Comparison of ENCODE assay signal across 1 cellular context in the genomic region with DNA sequence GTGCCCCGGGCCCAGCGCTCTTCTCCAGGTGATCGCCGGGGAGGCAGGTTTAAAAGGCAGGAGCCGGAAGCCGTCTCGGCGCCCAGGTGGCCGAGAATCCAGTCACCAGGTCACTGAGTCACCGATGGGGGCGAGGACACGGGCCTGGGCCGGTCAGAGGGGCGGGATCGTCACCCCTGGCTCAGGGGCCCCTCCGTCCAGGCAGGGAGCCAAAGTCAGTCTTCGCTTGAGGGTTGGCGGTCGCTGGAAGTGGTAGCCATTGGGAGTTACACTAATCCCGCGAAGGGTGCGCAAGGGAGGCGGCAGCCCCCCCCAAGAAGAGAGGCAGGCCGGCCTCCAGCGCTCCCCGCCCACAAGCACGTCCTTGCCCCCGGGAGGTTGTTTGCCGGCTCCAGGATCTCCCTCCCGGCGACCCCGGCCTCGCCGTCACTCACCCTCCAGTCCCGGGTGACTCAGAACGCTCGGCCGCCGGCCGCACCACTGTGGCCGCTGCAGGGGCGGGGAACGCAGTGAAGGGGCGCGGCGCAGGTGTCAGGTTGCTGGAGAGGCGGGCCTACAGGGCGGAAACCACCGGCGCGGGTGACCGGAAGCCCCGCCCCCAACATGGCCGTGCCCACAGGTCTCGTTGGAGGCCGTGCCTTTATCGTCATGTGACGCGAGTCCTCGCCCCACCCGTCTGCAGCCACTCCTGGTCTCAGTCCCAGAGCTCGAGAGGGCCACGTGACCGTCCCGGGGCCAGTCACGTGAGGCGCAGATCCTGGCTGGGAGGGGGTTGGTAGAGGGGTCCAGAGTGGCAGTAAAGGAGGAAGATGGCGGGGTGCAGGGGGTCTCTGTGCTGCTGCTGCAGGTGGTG.
TF ChIP-seq lines count a peak whose summit lies in the region.

A gene with protein sequence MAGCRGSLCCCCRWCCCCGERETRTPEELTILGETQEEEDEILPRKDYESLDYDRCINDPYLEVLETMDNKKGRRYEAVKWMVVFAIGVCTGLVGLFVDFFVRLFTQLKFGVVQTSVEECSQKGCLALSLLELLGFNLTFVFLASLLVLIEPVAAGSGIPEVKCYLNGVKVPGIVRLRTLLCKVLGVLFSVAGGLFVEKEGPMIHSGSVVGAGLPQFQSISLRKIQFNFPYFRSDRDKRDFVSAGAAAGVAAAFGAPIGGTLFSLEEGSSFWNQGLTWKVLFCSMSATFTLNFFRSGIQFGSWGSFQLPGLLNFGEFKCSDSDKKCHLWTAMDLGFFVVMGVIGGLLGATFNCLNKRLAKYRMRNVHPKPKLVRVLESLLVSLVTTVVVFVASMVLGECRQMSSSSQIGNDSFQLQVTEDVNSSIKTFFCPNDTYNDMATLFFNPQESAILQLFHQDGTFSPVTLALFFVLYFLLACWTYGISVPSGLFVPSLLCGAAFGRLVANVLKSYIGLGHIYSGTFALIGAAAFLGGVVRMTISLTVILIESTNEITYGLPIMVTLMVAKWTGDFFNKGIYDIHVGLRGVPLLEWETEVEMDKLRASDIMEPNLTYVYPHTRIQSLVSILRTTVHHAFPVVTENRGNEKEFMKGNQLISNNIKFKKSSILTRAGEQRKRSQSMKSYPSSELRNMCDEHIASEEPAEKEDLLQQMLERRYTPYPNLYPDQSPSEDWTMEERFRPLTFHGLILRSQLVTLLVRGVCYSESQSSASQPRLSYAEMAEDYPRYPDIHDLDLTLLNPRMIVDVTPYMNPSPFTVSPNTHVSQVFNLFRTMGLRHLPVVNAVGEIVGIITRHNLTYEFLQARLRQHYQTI (plus strand): TSS at position 738 of the 853 bp plus-strand sequence. CDS start 72 bp downstream, at position 810.
A gene (minus strand): TSS at position 511 of the 853 bp plus-strand sequence. CDS start 2,848 bp downstream, outside the sequence.

TF ChIP-seq in HEK293, 187 proteins besides CTCF, POLR2A, EP300 and RAD21 (continued from another document and continues in another):
- TF ChIP-seq, protein P1, sequence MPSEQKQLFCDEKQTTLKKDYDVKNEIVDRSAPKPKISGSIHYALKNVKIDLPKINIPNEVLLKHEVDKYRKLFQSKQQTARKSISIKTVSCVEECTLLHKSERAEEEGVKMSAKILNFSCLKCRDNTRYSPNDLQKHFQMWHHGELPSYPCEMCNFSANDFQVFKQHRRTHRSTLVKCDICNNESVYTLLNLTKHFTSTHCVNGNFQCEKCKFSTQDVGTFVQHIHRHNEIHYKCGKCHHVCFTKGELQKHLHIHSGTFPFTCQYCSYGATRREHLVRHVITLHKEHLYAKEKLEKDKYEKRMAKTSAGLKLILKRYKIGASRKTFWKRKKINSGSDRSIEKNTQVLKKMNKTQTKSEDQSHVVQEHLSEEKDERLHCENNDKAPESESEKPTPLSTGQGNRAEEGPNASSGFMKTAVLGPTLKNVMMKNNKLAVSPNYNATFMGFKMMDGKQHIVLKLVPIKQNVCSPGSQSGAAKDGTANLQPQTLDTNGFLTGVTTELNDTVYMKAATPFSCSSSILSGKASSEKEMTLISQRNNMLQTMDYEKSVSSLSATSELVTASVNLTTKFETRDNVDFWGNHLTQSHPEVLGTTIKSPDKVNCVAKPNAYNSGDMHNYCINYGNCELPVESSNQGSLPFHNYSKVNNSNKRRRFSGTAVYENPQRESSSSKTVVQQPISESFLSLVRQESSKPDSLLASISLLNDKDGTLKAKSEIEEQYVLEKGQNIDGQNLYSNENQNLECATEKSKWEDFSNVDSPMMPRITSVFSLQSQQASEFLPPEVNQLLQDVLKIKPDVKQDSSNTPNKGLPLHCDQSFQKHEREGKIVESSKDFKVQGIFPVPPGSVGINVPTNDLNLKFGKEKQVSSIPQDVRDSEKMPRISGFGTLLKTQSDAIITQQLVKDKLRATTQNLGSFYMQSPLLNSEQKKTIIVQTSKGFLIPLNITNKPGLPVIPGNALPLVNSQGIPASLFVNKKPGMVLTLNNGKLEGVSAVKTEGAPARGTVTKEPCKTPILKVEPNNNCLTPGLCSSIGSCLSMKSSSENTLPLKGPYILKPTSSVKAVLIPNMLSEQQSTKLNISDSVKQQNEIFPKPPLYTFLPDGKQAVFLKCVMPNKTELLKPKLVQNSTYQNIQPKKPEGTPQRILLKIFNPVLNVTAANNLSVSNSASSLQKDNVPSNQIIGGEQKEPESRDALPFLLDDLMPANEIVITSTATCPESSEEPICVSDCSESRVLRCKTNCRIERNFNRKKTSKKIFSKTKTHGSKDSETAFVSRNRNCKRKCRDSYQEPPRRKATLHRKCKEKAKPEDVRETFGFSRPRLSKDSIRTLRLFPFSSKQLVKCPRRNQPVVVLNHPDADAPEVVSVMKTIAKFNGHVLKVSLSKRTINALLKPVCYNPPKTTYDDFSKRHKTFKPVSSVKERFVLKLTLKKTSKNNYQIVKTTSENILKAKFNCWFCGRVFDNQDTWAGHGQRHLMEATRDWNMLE (tag by site-specific recombination; conservative IDR thresholded peaks at IDR 0.05; ENCODE audit: low read depth), result peak; percentile 79
- TF ChIP-seq ZFP41 (tag by site-specific recombination; IDR thresholded peaks at IDR 0.05; ENCODE audit: borderline replicate concordance) (no peak), ZNF175 (tag by site-specific recombination; IDR thresholded peaks at IDR 0.05) (no peak), ZNF391 (tag by site-specific recombination; IDR thresholded peaks at IDR 0.05; ENCODE audit: borderline replicate concordance, low read depth) (peak; percentile 26; the same call in 1 of the 2 replicates), ZNF274 (IDR thresholded peaks at IDR 0.05; ENCODE audit: low read length) (no peak), ZNF274 (tag by site-specific recombination; IDR thresholded peaks at IDR 0.05; ENCODE audit: borderline replicate concordance) (no peak), ZNF701 (tag by site-specific recombination; IDR thresholded peaks at IDR 0.05) (no peak), ZNF837 (tag by site-specific recombination; IDR thresholded peaks at IDR 0.05) (0 out of 2 replicates have a peak, but pooled peaks have one; percentile 59), ZNF529 (tag by site-specific recombination; IDR thresholded peaks at IDR 0.05; ENCODE audit: insufficient replicate concordance) (no peak), ZNF664 (tag by site-specific recombination; IDR thresholded peaks at IDR 0.05) (no peak), ZFP3 (tag by site-specific recombination; IDR thresholded peaks at IDR 0.05; ENCODE audit: low read depth) (no peak), ZNF157 (tag by site-specific recombination; IDR thresholded peaks at IDR 0.05) (no peak), RBAK (tag by site-specific recombination; IDR thresholded peaks at IDR 0.05) (no peak), PRDM1 (tag by site-specific recombination; IDR thresholded peaks at IDR 0.05) (no peak)
- TF ChIP-seq, protein P2, sequence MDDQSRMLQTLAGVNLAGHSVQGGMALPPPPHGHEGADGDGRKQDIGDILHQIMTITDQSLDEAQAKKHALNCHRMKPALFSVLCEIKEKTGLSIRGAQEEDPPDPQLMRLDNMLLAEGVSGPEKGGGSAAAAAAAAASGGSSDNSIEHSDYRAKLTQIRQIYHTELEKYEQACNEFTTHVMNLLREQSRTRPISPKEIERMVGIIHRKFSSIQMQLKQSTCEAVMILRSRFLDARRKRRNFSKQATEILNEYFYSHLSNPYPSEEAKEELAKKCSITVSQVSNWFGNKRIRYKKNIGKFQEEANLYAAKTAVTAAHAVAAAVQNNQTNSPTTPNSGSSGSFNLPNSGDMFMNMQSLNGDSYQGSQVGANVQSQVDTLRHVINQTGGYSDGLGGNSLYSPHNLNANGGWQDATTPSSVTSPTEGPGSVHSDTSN (CRISPR knock-in tag; IDR thresholded peaks at IDR 0.05), result no peak
- TF ChIP-seq, protein P3, sequence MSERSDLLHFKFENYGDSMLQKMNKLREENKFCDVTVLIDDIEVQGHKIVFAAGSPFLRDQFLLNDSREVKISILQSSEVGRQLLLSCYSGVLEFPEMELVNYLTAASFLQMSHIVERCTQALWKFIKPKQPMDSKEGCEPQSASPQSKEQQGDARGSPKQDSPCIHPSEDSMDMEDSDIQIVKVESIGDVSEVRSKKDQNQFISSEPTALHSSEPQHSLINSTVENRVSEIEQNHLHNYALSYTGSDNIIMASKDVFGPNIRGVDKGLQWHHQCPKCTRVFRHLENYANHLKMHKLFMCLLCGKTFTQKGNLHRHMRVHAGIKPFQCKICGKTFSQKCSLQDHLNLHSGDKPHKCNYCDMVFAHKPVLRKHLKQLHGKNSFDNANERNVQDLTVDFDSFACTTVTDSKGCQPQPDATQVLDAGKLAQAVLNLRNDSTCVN (tag by site-specific recombination; optimal IDR thresholded peaks at IDR 0.05), result peak; percentile 82
- TF ChIP-seq, protein P4, sequence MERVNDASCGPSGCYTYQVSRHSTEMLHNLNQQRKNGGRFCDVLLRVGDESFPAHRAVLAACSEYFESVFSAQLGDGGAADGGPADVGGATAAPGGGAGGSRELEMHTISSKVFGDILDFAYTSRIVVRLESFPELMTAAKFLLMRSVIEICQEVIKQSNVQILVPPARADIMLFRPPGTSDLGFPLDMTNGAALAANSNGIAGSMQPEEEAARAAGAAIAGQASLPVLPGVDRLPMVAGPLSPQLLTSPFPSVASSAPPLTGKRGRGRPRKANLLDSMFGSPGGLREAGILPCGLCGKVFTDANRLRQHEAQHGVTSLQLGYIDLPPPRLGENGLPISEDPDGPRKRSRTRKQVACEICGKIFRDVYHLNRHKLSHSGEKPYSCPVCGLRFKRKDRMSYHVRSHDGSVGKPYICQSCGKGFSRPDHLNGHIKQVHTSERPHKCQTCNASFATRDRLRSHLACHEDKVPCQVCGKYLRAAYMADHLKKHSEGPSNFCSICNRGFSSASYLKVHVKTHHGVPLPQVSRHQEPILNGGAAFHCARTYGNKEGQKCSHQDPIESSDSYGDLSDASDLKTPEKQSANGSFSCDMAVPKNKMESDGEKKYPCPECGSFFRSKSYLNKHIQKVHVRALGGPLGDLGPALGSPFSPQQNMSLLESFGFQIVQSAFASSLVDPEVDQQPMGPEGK (tag by site-specific recombination; IDR thresholded peaks at IDR 0.05), result peak; percentile 93
- TF ChIP-seq, protein P5, sequence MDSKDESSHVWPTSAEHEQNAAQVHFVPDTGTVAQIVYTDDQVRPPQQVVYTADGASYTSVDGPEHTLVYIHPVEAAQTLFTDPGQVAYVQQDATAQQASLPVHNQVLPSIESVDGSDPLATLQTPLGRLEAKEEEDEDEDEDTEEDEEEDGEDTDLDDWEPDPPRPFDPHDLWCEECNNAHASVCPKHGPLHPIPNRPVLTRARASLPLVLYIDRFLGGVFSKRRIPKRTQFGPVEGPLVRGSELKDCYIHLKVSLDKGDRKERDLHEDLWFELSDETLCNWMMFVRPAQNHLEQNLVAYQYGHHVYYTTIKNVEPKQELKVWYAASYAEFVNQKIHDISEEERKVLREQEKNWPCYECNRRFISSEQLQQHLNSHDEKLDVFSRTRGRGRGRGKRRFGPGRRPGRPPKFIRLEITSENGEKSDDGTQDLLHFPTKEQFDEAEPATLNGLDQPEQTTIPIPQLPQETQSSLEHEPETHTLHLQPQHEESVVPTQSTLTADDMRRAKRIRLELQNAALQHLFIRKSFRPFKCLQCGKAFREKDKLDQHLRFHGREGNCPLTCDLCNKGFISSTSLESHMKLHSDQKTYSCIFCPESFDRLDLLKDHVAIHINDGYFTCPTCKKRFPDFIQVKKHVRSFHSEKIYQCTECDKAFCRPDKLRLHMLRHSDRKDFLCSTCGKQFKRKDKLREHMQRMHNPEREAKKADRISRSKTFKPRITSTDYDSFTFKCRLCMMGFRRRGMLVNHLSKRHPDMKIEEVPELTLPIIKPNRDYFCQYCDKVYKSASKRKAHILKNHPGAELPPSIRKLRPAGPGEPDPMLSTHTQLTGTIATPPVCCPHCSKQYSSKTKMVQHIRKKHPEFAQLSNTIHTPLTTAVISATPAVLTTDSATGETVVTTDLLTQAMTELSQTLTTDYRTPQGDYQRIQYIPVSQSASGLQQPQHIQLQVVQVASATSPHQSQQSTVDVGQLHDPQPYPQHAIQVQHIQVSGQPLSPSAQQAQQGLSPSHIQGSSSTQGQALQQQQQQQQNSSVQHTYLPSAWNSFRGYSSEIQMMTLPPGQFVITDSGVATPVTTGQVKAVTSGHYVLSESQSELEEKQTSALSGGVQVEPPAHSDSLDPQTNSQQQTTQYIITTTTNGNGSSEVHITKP (tag by site-specific recombination; IDR thresholded peaks at IDR 0.05), result peak; percentile 96
- TF ChIP-seq, protein P6, sequence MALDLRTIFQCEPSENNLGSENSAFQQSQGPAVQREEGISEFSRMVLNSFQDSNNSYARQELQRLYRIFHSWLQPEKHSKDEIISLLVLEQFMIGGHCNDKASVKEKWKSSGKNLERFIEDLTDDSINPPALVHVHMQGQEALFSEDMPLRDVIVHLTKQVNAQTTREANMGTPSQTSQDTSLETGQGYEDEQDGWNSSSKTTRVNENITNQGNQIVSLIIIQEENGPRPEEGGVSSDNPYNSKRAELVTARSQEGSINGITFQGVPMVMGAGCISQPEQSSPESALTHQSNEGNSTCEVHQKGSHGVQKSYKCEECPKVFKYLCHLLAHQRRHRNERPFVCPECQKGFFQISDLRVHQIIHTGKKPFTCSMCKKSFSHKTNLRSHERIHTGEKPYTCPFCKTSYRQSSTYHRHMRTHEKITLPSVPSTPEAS (tag by site-specific recombination; IDR thresholded peaks at IDR 0.05), result no peak
- TF ChIP-seq, protein P7, sequence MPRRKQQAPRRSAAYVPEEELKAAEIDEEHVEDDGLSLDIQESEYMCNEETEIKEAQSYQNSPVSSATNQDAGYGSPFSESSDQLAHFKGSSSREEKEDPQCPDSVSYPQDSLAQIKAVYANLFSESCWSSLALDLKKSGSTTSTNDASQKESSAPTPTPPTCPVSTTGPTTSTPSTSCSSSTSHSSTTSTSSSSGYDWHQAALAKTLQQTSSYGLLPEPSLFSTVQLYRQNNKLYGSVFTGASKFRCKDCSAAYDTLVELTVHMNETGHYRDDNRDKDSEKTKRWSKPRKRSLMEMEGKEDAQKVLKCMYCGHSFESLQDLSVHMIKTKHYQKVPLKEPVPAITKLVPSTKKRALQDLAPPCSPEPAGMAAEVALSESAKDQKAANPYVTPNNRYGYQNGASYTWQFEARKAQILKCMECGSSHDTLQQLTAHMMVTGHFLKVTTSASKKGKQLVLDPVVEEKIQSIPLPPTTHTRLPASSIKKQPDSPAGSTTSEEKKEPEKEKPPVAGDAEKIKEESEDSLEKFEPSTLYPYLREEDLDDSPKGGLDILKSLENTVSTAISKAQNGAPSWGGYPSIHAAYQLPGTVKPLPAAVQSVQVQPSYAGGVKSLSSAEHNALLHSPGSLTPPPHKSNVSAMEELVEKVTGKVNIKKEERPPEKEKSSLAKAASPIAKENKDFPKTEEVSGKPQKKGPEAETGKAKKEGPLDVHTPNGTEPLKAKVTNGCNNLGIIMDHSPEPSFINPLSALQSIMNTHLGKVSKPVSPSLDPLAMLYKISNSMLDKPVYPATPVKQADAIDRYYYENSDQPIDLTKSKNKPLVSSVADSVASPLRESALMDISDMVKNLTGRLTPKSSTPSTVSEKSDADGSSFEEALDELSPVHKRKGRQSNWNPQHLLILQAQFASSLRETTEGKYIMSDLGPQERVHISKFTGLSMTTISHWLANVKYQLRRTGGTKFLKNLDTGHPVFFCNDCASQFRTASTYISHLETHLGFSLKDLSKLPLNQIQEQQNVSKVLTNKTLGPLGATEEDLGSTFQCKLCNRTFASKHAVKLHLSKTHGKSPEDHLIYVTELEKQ (tag by site-specific recombination; IDR thresholded peaks at IDR 0.05; ENCODE audit: borderline replicate concordance), result peak; percentile 21; the same call in 1 of the 2 replicates
- TF ChIP-seq, protein P8, sequence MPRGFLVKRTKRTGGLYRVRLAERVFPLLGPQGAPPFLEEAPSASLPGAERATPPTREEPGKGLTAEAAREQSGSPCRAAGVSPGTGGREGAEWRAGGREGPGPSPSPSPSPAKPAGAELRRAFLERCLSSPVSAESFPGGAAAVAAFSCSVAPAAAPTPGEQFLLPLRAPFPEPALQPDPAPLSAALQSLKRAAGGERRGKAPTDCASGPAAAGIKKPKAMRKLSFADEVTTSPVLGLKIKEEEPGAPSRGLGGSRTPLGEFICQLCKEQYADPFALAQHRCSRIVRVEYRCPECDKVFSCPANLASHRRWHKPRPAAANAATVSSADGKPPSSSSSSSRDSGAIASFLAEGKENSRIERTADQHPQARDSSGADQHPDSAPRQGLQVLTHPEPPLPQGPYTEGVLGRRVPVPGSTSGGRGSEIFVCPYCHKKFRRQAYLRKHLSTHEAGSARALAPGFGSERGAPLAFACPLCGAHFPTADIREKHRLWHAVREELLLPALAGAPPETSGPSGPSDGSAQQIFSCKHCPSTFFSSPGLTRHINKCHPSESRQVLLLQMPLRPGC (tag by site-specific recombination; IDR thresholded peaks at IDR 0.05), result peak; percentile 81
